In genomic region chr15:80945605-80946004, GRCh38 we compare ENCODE assay signal across 23 cellular contexts. TPM values are rescaled to one million over a fixed set of nuclear protein-coding genes. Genes with fewer than 3 reads are reported as not detected.
DNase-seq lines count a peak whose midpoint lies in the region; ATAC-seq, FAIRE-seq and TF ChIP-seq lines count a peak whose summit lies in the region.
"Had no signal": no experiment of that assay in that cellular context is flagged by ENCODE, and none has a peak within 500 bp of the region (broad histone marks: within the 10 kb centered on the region; RNA-seq: fewer than 3 reads in every experiment).

No MANE protein-coding gene starts in this region.

- H3K4me3 Mint-ChIP-seq in chondrocyte (ENCODE audit: unreplicated experiment) = no peak overlapping the region
- H3K4me3 Mint-ChIP-seq: CD4-positive, CD25-positive, alpha-beta regulatory T cell; H9; HFFc6 had no signal

- no peaks in the 10 kb centered on the region for H3K9me3 ChIP-seq in AG04450 (ENCODE audit: control insufficient read depth, insufficient read depth, low read length)
- H3K9me3 ChIP-seq in OCI-LY7 (ENCODE audit: low read length) = no peaks in the 10 kb centered on the region

- H2AFZ ChIP-seq in OCI-LY7 (ENCODE audit: low read length) = no peak overlapping the region
- H2AFZ ChIP-seq: GM23248 had no signal

- H3K36me3 ChIP-seq in OCI-LY7 (ENCODE audit: insufficient read depth, low read length) = no peaks in the 10 kb centered on the region

- H3K4me2 ChIP-seq in OCI-LY7 (ENCODE audit: low read length) = no peak overlapping the region

- no peaks in the 10 kb centered on the region for H3K79me2 ChIP-seq in OCI-LY7 (ENCODE audit: insufficient read depth, low read depth, low read length)

- CTCF ChIA-PET in AG04450 (lab: Charles Lee) (no interaction called here), OCI-LY7 (lab: Charles Lee; ENCODE audit: unreplicated experiment) (interaction anchor here (0.6 kb wide), 1 partner anchor 96 kb away, joined by 3 read pairs; no protein-coding TSS in a partner anchor)

- H3K27me3 Mint-ChIP-seq in chondrocyte (ENCODE audit: low read depth) = no peaks in the 10 kb centered on the region
- H3K27me3 Mint-ChIP-seq: CD4-positive, CD25-positive, alpha-beta regulatory T cell had no signal

- H3K4me1 ChIP-seq in OCI-LY7 (ENCODE audit: insufficient read depth, low read length, poor library complexity, severe bottlenecking) = no peaks in the 10 kb centered on the region

- H3K27ac ChIP-seq in AG04450 (ENCODE audit: low read depth, low read length) (peak overlapping the region; percentile 21), OCI-LY7 (ENCODE audit: low read depth, low read length, poor library complexity, severe bottlenecking) (no peak overlapping the region)
- H3K27ac ChIP-seq: 22Rv1, GM23248, SK-N-MC had no signal

- no TSS peak for BruUV-seq in OCI-LY7 (replicated peaks; lab: Mats Ljungman, UMichigan)

- no peak for ATAC-seq in stimulated activated naive CD8-positive, alpha-beta T cell treated with anti-CD3 and anti-CD28 coated beads, Interleukin-15, Interleukin-2, amounts not matched to agents 100 U/mL and 50 U/mL, for 24 hours

- H3K27ac Mint-ChIP-seq in chondrocyte (ENCODE audit: unreplicated experiment) = peak overlapping the region; percentile 45
- H3K27ac Mint-ChIP-seq: CD4-positive, CD25-positive, alpha-beta regulatory T cell; HFFc6 had no signal

- intact Hi-C loops in OCI-LY7 (cut with micrococcal nuclease; ENCODE audit: unreplicated experiment) = no loop called here

- POLR2A ChIA-PET in AG04450 (lab: Yijun Ruan, JAX) (no interaction called here), OCI-LY7 (lab: Charles Lee) (no interaction called here)

- no peak overlapping the region for H3K4me3 ChIP-seq in AG04450 (ENCODE audit: low read depth, low read length)
- H3K4me3 ChIP-seq in OCI-LY7 (ENCODE audit: low read depth, low read length, poor library complexity, severe bottlenecking) = no peak overlapping the region
- H3K4me3 ChIP-seq: GM23248, SK-N-MC had no signal

- TF ChIP-seq CTCF in AG04450 (IDR thresholded peaks at IDR 0.05; ENCODE audit: low read depth, low read length) (no peak), OCI-LY7 (conservative IDR thresholded peaks at IDR 0.05; ENCODE audit: low read length) (no peak), chondrocyte (IDR thresholded peaks at IDR 0.05) (no peak)

- FAIRE-seq in HTR-8/SVneo (lab: Jason Lieb, UNC) = no peak

- H3K4me1 Mint-ChIP-seq in chondrocyte (ENCODE audit: low read depth) = peaks cover 8% of the 10 kb centered on the region

- no peaks in the 10 kb centered on the region for H3K9me3 Mint-ChIP-seq in chondrocyte (ENCODE audit: low read depth)
- H3K9me3 Mint-ChIP-seq: CD4-positive, CD25-positive, alpha-beta regulatory T cell; H9; HFFc6 had no signal

- DNase-seq in AG04450 (ENCODE audit: low read depth, low spot score) (no peak), OCI-LY7 (ENCODE audit: low spot score) (peak; percentile 30), chondrocyte (ENCODE audit: low spot score) (no peak), mesenteric fat pad (ENCODE audit: low spot score) (peak; percentile 20), HTR-8/SVneo (ENCODE audit: insufficient read length, low spot score) (no peak), CD1c-positive myeloid dendritic cell (ENCODE audit: extremely low spot score) (no peak), NCI-H1436 treated with DMSO at 0.1 percent for 48 hours (lab: John Stamatoyannopoulos, UW) (no peak)
- no peak for DNase-seq in stimulated activated naive CD8-positive, alpha-beta T cell treated with anti-CD3 and anti-CD28 coated beads, Interleukin-15, Interleukin-2, amounts not matched to agents 100 U/mL and 50 U/mL, for 24 hours
- DNase-seq: ACHN; CD4-positive, CD25-positive, alpha-beta regulatory T cell; DMS79; GM23248; H9; HFFc6; MM.1S; NCI-H1105; NCI-H2029 treated with DMSO at 0.1 percent for 48 hours; NCI-H2171; NCI-H524 treated with DMSO at 0.1 percent for 48 hours; NCI-H82; SHP77 had no signal

- no peaks in the 10 kb centered on the region for H4K20me1 ChIP-seq in OCI-LY7 (ENCODE audit: insufficient read depth, low read length)

- no peaks in the 10 kb centered on the region for H3K9me2 ChIP-seq in OCI-LY7 (ENCODE audit: insufficient read depth, low read length)

- no peaks in the 10 kb centered on the region for H3K27me3 ChIP-seq in AG04450 (ENCODE audit: control insufficient read depth, insufficient read depth, low read length)

- H3K36me3 Mint-ChIP-seq in chondrocyte (ENCODE audit: low read depth) = peaks cover 54% of the 10 kb centered on the region

RNA-seq across cellular contexts. Expression of gene MESD, which starts 44.0 kb away (rescaled TPM):
- 19.1 and 23.9 TPM in 2 replicates for polyA plus RNA-seq in AG04450 (2011; rRNA removed)
- polyA minus RNA-seq in AG04450 (2011; rRNA and poly(A)+ RNA removed) = 8.4 and 12.4 TPM in 2 replicates
- total RNA-seq in OCI-LY7 (2014; rRNA removed; shearing (Covaris generic)) = 14.9 and 17.3 TPM in 2 replicates
- 27.7 and 27.9 TPM in 2 replicates for total RNA-seq in OCI-LY7 (2022)
- 23.5 to 26.5 TPM (median 23.8 TPM) in 3 replicates for total RNA-seq in chondrocyte
- 30.2 TPM for total RNA-seq in mesenteric fat pad

RNA-seq across cellular contexts. Expression of gene TLNRD1, which starts 55.1 kb away (rescaled TPM):
- 3.5 and 4.1 TPM in 2 replicates for polyA plus RNA-seq in AG04450 (2011; rRNA removed)
- 4.1 and 4.2 TPM in 2 replicates for polyA minus RNA-seq in AG04450 (2011; rRNA and poly(A)+ RNA removed)
- 17.0 and 19.9 TPM in 2 replicates for total RNA-seq in OCI-LY7 (2014; rRNA removed; shearing (Covaris generic))
- total RNA-seq in OCI-LY7 (2022) = 17.4 and 17.5 TPM in 2 replicates
- total RNA-seq in chondrocyte = 11.4 to 18.7 TPM (median 17.0 TPM) in 3 replicates
- total RNA-seq in mesenteric fat pad = 43.1 TPM

Comparison
In these comparisons a context has a peak if more than half of its experiments do, and no peak if none do; other contexts are left out.
1. DNase-seq: peak in OCI-LY7 (single experiment) and mesenteric fat pad (single experiment); none in AG04450 (single experiment), chondrocyte (single experiment), HTR-8/SVneo (single experiment), CD1c-positive myeloid dendritic cell (single experiment), stimulated activated naive CD8-positive, alpha-beta T cell treated with anti-CD3 and anti-CD28 coated beads, Interleukin-15, Interleukin-2, amounts not matched to agents 100 U/mL and 50 U/mL, for 24 hours (single experiment) and NCI-H1436 treated with DMSO at 0.1 percent for 48 hours (single experiment).